Comparison of ENCODE assay signal across 23 cellular contexts in genomic region chr6:124857746-124858145, GRCh38.
"Had no signal": no experiment of that assay in that cellular context is flagged by ENCODE, and none has a peak within 500 bp of the region (broad histone marks: within the 10 kb centered on the region; RNA-seq: fewer than 3 reads in every experiment).

No MANE protein-coding gene starts in this region.

- H3K27me3 ChIP-seq: MG63, SJCRH30 had no signal

- H3K9me3 ChIP-seq: MG63, SJCRH30 had no signal

- H3K27ac ChIP-seq: SJCRH30 had no signal

- DNase-seq: Karpas-422, KG1, MG63, NCI-H1092, NCI-H1105 treated with DMSO at 0.1 percent for 48 hours, NCI-H1417 treated with DMSO at 0.1 percent for 48 hours, NCI-H146, NCI-H1694 treated with DMSO at 0.1 percent for 48 hours, NCI-H1930, NCI-H2081 treated with DMSO at 0.1 percent for 48 hours, NCI-H2171, NCI-H226, NCI-H446, NCI-H510A, NCI-H524 treated with DMSO at 0.1 percent for 48 hours, NCI-H69, NCI-H774, PC-3, SHP77 treated with DMSO at 0.1 percent for 48 hours, SJCRH30 had no signal

- H3K36me3 ChIP-seq: MG63, SJCRH30 had no signal

- H3K4me1 ChIP-seq: SJCRH30 had no signal

- ATAC-seq: Panc1, PC-3, Right ventricle myocardium inferior, SK-N-SH treated with all-trans-retinoic acid at 6 μM for 48 hours had no signal

- H3K4me3 ChIP-seq: MG63, SJCRH30 had no signal
